ENCODE assay signal across 8 cellular contexts in the genomic region with DNA sequence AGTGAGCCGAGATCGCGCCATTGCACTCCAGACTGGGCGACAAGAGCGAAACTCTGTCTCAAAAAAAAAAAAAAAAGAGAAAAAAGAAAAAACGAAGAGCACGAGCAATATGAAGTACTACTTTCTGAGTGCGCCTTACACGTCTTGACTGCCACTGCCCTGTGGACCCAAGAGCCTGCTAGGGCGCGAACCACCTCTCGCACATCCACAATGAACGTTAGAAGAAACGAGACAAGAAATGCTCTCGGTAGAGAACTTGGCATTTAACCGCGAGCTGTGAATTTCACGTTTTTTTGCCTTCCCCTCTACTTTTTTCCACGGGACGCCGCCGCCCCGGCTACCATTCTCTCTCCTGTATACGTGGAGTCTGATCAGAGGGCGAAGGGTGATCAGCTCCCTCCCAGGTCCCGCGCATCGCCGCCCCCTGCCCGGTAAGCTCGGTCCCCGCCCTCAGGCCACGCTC.
DNase-seq lines count a peak whose midpoint lies in the region; TF ChIP-seq lines count a peak whose summit lies in the region.

No MANE protein-coding gene starts in this region.

- no peaks in the 10 kb centered on the region for H3K27me3 ChIP-seq in BLaER1 treated with 17β-estradiol and CSF1 and Interleukin-3, amounts not matched to agents 10 nM and 100 nM
- H3K27me3 ChIP-seq in iPS-15b (ENCODE audit: control insufficient read depth, insufficient read depth, low read length) (no peaks in the 10 kb centered on the region), stomach smooth muscle (ENCODE audit: control insufficient read depth in 1 of 2, insufficient read depth in 2 of 2, low read length in 2 of 2) (no peaks in the 10 kb centered on the region)

- peaks cover 0 to 67% (median 39%) of the 10 kb centered on the region in 11 experiments; a peak in 15 of 22 replicates for H4K20me1 ChIP-seq in BLaER1 treated with 17β-estradiol and CSF1 and Interleukin-3, amounts not matched to agents 10 nM and 100 nM

- peak overlapping the region; percentile 83 to 97 (median 92) for H3K27ac ChIP-seq in BLaER1 treated with 17β-estradiol and CSF1 and Interleukin-3, amounts not matched to agents 10 nM and 100 nM
- H3K27ac ChIP-seq in stomach smooth muscle (ENCODE audit: low read length) = peak overlapping the region; percentile 99

- H3K4me3 ChIP-seq in BLaER1 treated with 17β-estradiol and CSF1 and Interleukin-3, amounts not matched to agents 10 nM and 100 nM = peak overlapping the region; percentile 73 to 97 (median 92)
- H3K4me3 ChIP-seq in HFF-Myc (replicated peaks; ENCODE audit: low read depth, low read length) (peak overlapping the region; percentile 96), iPS-15b (ENCODE audit: low read depth, low read length) (peak overlapping the region; percentile 87), stomach smooth muscle (ENCODE audit: low read length in 2 of 2) (peak overlapping the region; percentile 81 to 92)

- peaks cover 23 to 42% (median 28%) of the 10 kb centered on the region in 10 experiments for H3K4me1 ChIP-seq in BLaER1 treated with 17β-estradiol and CSF1 and Interleukin-3, amounts not matched to agents 10 nM and 100 nM
- H3K4me1 ChIP-seq in iPS-15b (ENCODE audit: control insufficient read depth, insufficient read depth, low read length) (no peaks in the 10 kb centered on the region), stomach smooth muscle (ENCODE audit: control insufficient read depth, insufficient read depth, low read length) (peaks cover 36% of the 10 kb centered on the region)

- peak overlapping the region; percentile 78 to 98 (median 89) for H3K4me2 ChIP-seq in BLaER1 treated with 17β-estradiol and CSF1 and Interleukin-3, amounts not matched to agents 10 nM and 100 nM

- H3K9me3 ChIP-seq in BLaER1 treated with 17β-estradiol and CSF1 and Interleukin-3, amounts not matched to agents 10 nM and 100 nM (replicated peaks in 1 of 11) = no peaks in the 10 kb centered on the region
- no peaks in the 10 kb centered on the region for H3K9me3 ChIP-seq in iPS-15b (ENCODE audit: control insufficient read depth, insufficient read depth, low read length)
- no peaks in the 10 kb centered on the region for H3K9me3 ChIP-seq in stomach smooth muscle (ENCODE audit: control insufficient read depth in 2 of 2, low read length in 2 of 2)

- TF ChIP-seq CTCF in HFF-Myc (IDR thresholded peaks at IDR 0.05; ENCODE audit: low read depth, low read length, missing control alignments) = no peak

- no peak for DNase-seq in HFF-Myc (ENCODE audit: extremely low read depth, low read depth)
- peak; percentile 13 for DNase-seq in activated naive CD4-positive, alpha-beta T cell treated with anti-CD3 and anti-CD28 coated beads, Interleukin-2, amount 50 U/mL, for 16 hours
- no peak for DNase-seq in HK-2 (ENCODE audit: unreplicated experiment)
- DNase-seq in NCI-H526 treated with DMSO at 0.1 percent for 48 hours (lab: John Stamatoyannopoulos, UW) = no peak
- no peak for DNase-seq in islet precursor cell

- H3K9ac ChIP-seq in BLaER1 treated with 17β-estradiol and CSF1 and Interleukin-3, amounts not matched to agents 10 nM and 100 nM = peak overlapping the region; percentile 90 to 98 (median 96)
- H3K9ac ChIP-seq in iPS-15b (ENCODE audit: low read depth, low read length) (peak overlapping the region; percentile 98), stomach smooth muscle (ENCODE audit: low read length in 2 of 2) (peak overlapping the region; percentile 96 to 99)

- peaks cover 27 to 46% (median 38%) of the 10 kb centered on the region in 11 experiments for H3K36me3 ChIP-seq in BLaER1 treated with 17β-estradiol and CSF1 and Interleukin-3, amounts not matched to agents 10 nM and 100 nM
- H3K36me3 ChIP-seq in iPS-15b (ENCODE audit: control insufficient read depth, insufficient read depth, low read length) (peaks cover 15% of the 10 kb centered on the region), stomach smooth muscle (ENCODE audit: control insufficient read depth in 2 of 2, insufficient read depth in 2 of 2, low read length in 2 of 2) (peaks cover 13 to 20% of the 10 kb centered on the region in 2 donors)
